Comparison of ENCODE assay signal across 10 cellular contexts in genomic region chr3:47664519-47664918, GRCh38.
A peak's percentile ranks its signal among the peaks of the same experiment; 100 is the strongest.
DNase-seq lines count a peak whose midpoint lies in the region; ATAC-seq and TF ChIP-seq lines count a peak whose summit lies in the region.
"Had no signal": no experiment of that assay in that cellular context is flagged by ENCODE, and none has a peak within 500 bp of the region (broad histone marks: within the 10 kb centered on the region; RNA-seq: fewer than 3 reads in every experiment).

No MANE protein-coding gene starts in this region.

- H3K9me2 ChIP-seq in GM23248 (ENCODE audit: insufficient read depth) = no peaks in the 10 kb centered on the region

- no peak overlapping the region for H3K4me3 Mint-ChIP-seq in effector memory CD8-positive, alpha-beta T cell
- H3K4me3 Mint-ChIP-seq in activated T-cell treated with anti-CD3 and anti-CD28 coated beads, Interleukin-2, amount 50 U/mL, for 24 hours = no peak overlapping the region

- H3K9me3 ChIP-seq in GM23248 (ENCODE audit: low read depth) (no peaks in the 10 kb centered on the region), RWPE2 (ENCODE audit: severe bottlenecking) (no peaks in the 10 kb centered on the region), prostate gland (no peaks in the 10 kb centered on the region)
- H3K9me3 ChIP-seq: gastrocnemius medialis had no signal

- no peaks in the 10 kb centered on the region for H4K20me1 ChIP-seq in GM23248 (ENCODE audit: insufficient read depth)

- H3K27me3 Mint-ChIP-seq in effector memory CD8-positive, alpha-beta T cell = no peaks in the 10 kb centered on the region
- no peaks in the 10 kb centered on the region for H3K27me3 Mint-ChIP-seq in activated T-cell treated with anti-CD3 and anti-CD28 coated beads, Interleukin-2, amount 50 U/mL, for 24 hours

- no peak for TF ChIP-seq POLR2A in prostate gland (IDR thresholded peaks at IDR 0.05)

- H3K4me2 ChIP-seq in GM23248 (ENCODE audit: unreplicated experiment) = no peak overlapping the region
- H3K4me2 ChIP-seq: PC-9 had no signal

- H3K9ac ChIP-seq in GM23248 = no peak overlapping the region

- TF ChIP-seq CTCF in AG10803 (conservative IDR thresholded peaks at IDR 0.05; ENCODE audit: low read length) (peak; percentile 52), RWPE2 (IDR thresholded peaks at IDR 0.05; ENCODE audit: poor library complexity, severe bottlenecking) (no peak), prostate gland (IDR thresholded peaks at IDR 0.05) (no peak)

- WGBS in GM23248 (ENCODE audit: low coverage in 1 of 2, low lambda C conversion rate in 2 of 2, missing lambda C conversion rate in 2 of 2), 2 experiments = 73 to 86% methylated on average over 2 of the region's 2 CpGs
- WGBS in prostate gland = 74% methylated on average over 2 of the region's 2 CpGs

- H3F3A ChIP-seq in GM23248 (ENCODE audit: insufficient read depth) = peaks cover 24% of the 10 kb centered on the region

- H3K27ac Mint-ChIP-seq in effector memory CD8-positive, alpha-beta T cell = no peak overlapping the region
- no peak overlapping the region for H3K27ac Mint-ChIP-seq in activated T-cell treated with anti-CD3 and anti-CD28 coated beads, Interleukin-2, amount 50 U/mL, for 24 hours

- H3K79me2 ChIP-seq in GM23248 (ENCODE audit: insufficient read depth) = no peaks in the 10 kb centered on the region; the same call in 1 of the 2 replicates

- peak; percentile 42 for DNase-seq in AG10803 (ENCODE audit: low read depth)
- peak; percentile 35 for DNase-seq in GM23248
- no peak for DNase-seq in RWPE2 (ENCODE audit: low spot score)
- peak; percentile 24 for DNase-seq in hepatic stellate cell (ENCODE audit: low spot score)
- no peak for DNase-seq in prostate gland (ENCODE audit: low spot score)
- DNase-seq in cardiac septum (ENCODE audit: low spot score) = no peak
- no peak for DNase-seq in effector memory CD8-positive, alpha-beta T cell
- DNase-seq in activated T-cell treated with anti-CD3 and anti-CD28 coated beads, Interleukin-2, amount 50 U/mL, for 24 hours = no peak
- DNase-seq: gastrocnemius medialis, PC-9 had no signal

- H3K36me3 ChIP-seq in GM23248 (ENCODE audit: low read depth) (peaks cover 12% of the 10 kb centered on the region), RWPE2 (ENCODE audit: low read depth) (peaks cover 68% of the 10 kb centered on the region), prostate gland (no peaks in the 10 kb centered on the region)

- peaks cover 0 to 1% of the 10 kb centered on the region in 2 donors for H3K4me1 Mint-ChIP-seq in effector memory CD8-positive, alpha-beta T cell (ENCODE audit: low read depth in 2 of 2)
- H3K4me1 Mint-ChIP-seq in activated T-cell treated with anti-CD3 and anti-CD28 coated beads, Interleukin-2, amount 50 U/mL, for 24 hours (ENCODE audit: low read depth) = peaks cover 5% of the 10 kb centered on the region

- in situ Hi-C loops in GM23248 (cut with MboI) = no loop called here

- H3K36me3 Mint-ChIP-seq in effector memory CD8-positive, alpha-beta T cell (ENCODE audit: insufficient read depth) = peaks cover 37% of the 10 kb centered on the region
- peaks cover 80% of the 10 kb centered on the region for H3K36me3 Mint-ChIP-seq in activated T-cell treated with anti-CD3 and anti-CD28 coated beads, Interleukin-2, amount 50 U/mL, for 24 hours (ENCODE audit: low read depth)

- intact Hi-C loops in prostate gland (cut with DNase I) = loop anchor here (10.0 kb wide), 1 partner anchor 140 kb away; no protein-coding TSS in a partner anchor
- intact Hi-C loops in cardiac septum (cut with DNase I) = no loop called here

- H2AFZ ChIP-seq in GM23248 = no peak overlapping the region
- H2AFZ ChIP-seq: PC-9 had no signal

- H3K27ac ChIP-seq in GM23248 (no peak overlapping the region), RWPE2 (ENCODE audit: poor library complexity, severe bottlenecking) (no peak overlapping the region), prostate gland (no peak overlapping the region)
- H3K27ac ChIP-seq: gastrocnemius medialis, PC-9 had no signal

- no peaks in the 10 kb centered on the region for H3K9me3 Mint-ChIP-seq in effector memory CD8-positive, alpha-beta T cell
- H3K9me3 Mint-ChIP-seq in activated T-cell treated with anti-CD3 and anti-CD28 coated beads, Interleukin-2, amount 50 U/mL, for 24 hours = peaks cover 2% of the 10 kb centered on the region

- ATAC-seq in RWPE2 (ENCODE audit: low read depth) = peak; percentile 57; the same call in 2 of the 3 replicates
- ATAC-seq in effector memory CD8-positive, alpha-beta T cell (replicated peaks) = no peak
- ATAC-seq: gastrocnemius medialis had no signal

- no peak overlapping the region for H3K4me3 ChIP-seq in AG10803 (ENCODE audit: low read length)
- H3K4me3 ChIP-seq in GM23248 = no peak overlapping the region
- H3K4me3 ChIP-seq in RWPE2 (ENCODE audit: severe bottlenecking) = no peak overlapping the region
- no peak overlapping the region for H3K4me3 ChIP-seq in prostate gland
- H3K4me3 ChIP-seq: gastrocnemius medialis, PC-9 had no signal

- H3K4me1 ChIP-seq in GM23248 (ENCODE audit: insufficient read depth) (peaks cover 20% of the 10 kb centered on the region), RWPE2 (ENCODE audit: insufficient read depth, poor library complexity, severe bottlenecking) (peaks cover 7% of the 10 kb centered on the region), prostate gland (replicated peaks) (no peaks in the 10 kb centered on the region)

- no peaks in the 10 kb centered on the region for H3K27me3 ChIP-seq in GM23248 (replicated peaks; ENCODE audit: insufficient read depth)
- no peaks in the 10 kb centered on the region for H3K27me3 ChIP-seq in RWPE2 (ENCODE audit: insufficient read depth, poor library complexity, severe bottlenecking)
- no peaks in the 10 kb centered on the region for H3K27me3 ChIP-seq in prostate gland (replicated peaks; ENCODE audit: insufficient read depth)
- H3K27me3 ChIP-seq: gastrocnemius medialis had no signal

Comparison
In these comparisons a context has a peak if more than half of its experiments do, and no peak if none do; other contexts are left out.
1. DNase-seq: peak in AG10803 (single experiment), GM23248 (single experiment) and hepatic stellate cell (single experiment); none in RWPE2 (single experiment), prostate gland (single experiment), cardiac septum (single experiment), effector memory CD8-positive, alpha-beta T cell (0 of 3) and activated T-cell treated with anti-CD3 and anti-CD28 coated beads, Interleukin-2, amount 50 U/mL, for 24 hours (single experiment).